9 cellular contexts compared by ENCODE assay signal in the genomic region with DNA sequence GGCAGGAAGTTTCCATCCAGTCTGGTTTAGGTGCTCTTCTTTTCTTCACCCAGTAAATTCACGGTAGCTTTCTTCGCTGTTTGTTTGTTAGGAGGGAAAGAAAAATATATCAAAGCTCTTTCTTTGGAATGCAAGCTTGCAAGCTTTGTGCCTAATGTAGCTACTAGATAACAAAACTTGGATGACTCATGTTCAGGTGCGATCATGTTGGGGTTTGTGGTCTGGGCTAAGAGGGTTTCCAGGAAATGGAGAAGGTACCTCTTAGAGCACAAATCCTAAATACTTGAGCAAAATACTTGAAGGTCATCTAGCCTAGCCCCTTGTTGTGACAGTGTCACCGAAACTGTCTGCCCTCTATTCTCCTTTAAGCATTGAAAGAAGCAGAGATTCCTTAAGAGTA. TPM values are rescaled to one million over a fixed set of nuclear protein-coding genes. Genes with fewer than 3 reads are reported as not detected.
DNase-seq lines count a peak whose midpoint lies in the region; ATAC-seq, FAIRE-seq and TF ChIP-seq lines count a peak whose summit lies in the region.
"Had no signal": no experiment of that assay in that cellular context is flagged by ENCODE, and none has a peak within 500 bp of the region (broad histone marks: within the 10 kb centered on the region; RNA-seq: fewer than 3 reads in every experiment).

No MANE protein-coding gene starts in this region.

- CTCF ChIA-PET in HepG2 (lab: Yijun Ruan, JAX; ENCODE audit: low intra/inter-chr PET ratio, low total read pairs): no interaction called here

- H3K9ac ChIP-seq in endodermal cell (ENCODE audit: extremely low read depth, low read length, poor library complexity, severe bottlenecking) (no peak overlapping the region), HepG2 (ENCODE audit: insufficient read depth, low read depth, low read length) (no peak overlapping the region)

- no TSS peak for BruUV-seq in HepG2 (replicated peaks; lab: Mats Ljungman, UMichigan)

- 91 to 100% methylated on average over 1 to 4 of the region's 4 CpGs for WGBS in endodermal cell (ENCODE audit: insufficient coverage in 1 of 2, insufficient read length in 1 of 2), 2 experiments
- WGBS in HepG2 (ENCODE audit: low lambda C conversion rate): 93% methylated on average over 4 of the region's 4 CpGs

- DNase-seq in DMS79 (lab: John Stamatoyannopoulos, UW): peak; percentile 1
- no peak for DNase-seq in DMS79 treated with DMSO at 0.1 percent for 48 hours (lab: John Stamatoyannopoulos, UW)
- peak; percentile 51 for DNase-seq in activated CD4-positive, CD25-positive, alpha-beta regulatory T cell treated with anti-CD3 and anti-CD28 coated beads, Interleukin-2, amount 50 U/mL, for 16 hours (ENCODE audit: low read depth, low spot score)
- no peak for DNase-seq in endodermal cell
- DNase-seq in stimulated activated CD8-positive, alpha-beta memory T cell treated with anti-CD3 and anti-CD28 coated beads, Interleukin-4, amount 100 ng/mL, for 48 hours: peak; percentile 56
- DNase-seq in HepG2 (ENCODE audit: low spot score): no peak
- DNase-seq in NCI-H2107 (lab: John Stamatoyannopoulos, UW): no peak

- no peaks in the 10 kb centered on the region for H3K27me3 ChIP-seq in endodermal cell (ENCODE audit: control insufficient read depth, insufficient read depth, low read length, poor library complexity, severe bottlenecking)
- H3K27me3 ChIP-seq in HepG2 (ENCODE audit: control insufficient read depth in 1 of 2, insufficient read depth in 2 of 2, low read length in 2 of 2): no peaks in the 10 kb centered on the region; a peak in 1 of 5 replicates

- no peak overlapping the region for H3K27ac ChIP-seq in endodermal cell (ENCODE audit: low read depth, low read length)
- no peak overlapping the region for H3K27ac ChIP-seq in HepG2 (ENCODE audit: extremely low read length, insufficient read depth, low read length)

- H3K4me1 Mint-ChIP-seq in endodermal cell: peaks cover 4% of the 10 kb centered on the region

- TF ChIP-seq POLR2A in HepG2 (IDR thresholded peaks at IDR 0.05; ENCODE audit: insufficient read depth in 1 of 2, low read depth in 2 of 2, low read length in 2 of 2): no peak

- H3K9me3 ChIP-seq in endodermal cell (ENCODE audit: control insufficient read depth, low read length): no peaks in the 10 kb centered on the region
- H3K9me3 ChIP-seq in HepG2 (ENCODE audit: low read length): no peaks in the 10 kb centered on the region

- H3K4me1 ChIP-seq in endodermal cell (ENCODE audit: control insufficient read depth, insufficient read depth, low read length) (no peaks in the 10 kb centered on the region), HepG2 (ENCODE audit: insufficient read depth, low read length) (no peaks in the 10 kb centered on the region)

- no peak for ATAC-seq in HG02884 (IDR thresholded peaks at IDR 0.05; ENCODE audit: unreplicated experiment)
- no peak for ATAC-seq in HepG2

- no peaks in the 10 kb centered on the region for H3K79me2 ChIP-seq in HepG2 (ENCODE audit: insufficient read depth, low read length)

- no peak for TF ChIP-seq EP300 in HepG2 (IDR thresholded peaks at IDR 0.05; ENCODE audit: low read depth in 2 of 2, low read length in 2 of 2)
- TF ChIP-seq EP300 in HepG2 (CRISPR knock-in tag; IDR thresholded peaks at IDR 0.05; ENCODE audit: borderline replicate concordance): no peak

- H3K36me3 Mint-ChIP-seq in endodermal cell (ENCODE audit: low read depth): peaks cover 30% of the 10 kb centered on the region

- no peaks in the 10 kb centered on the region for H4K20me1 ChIP-seq in HepG2 (ENCODE audit: insufficient read depth, low read length)

- intact Hi-C loops in HepG2 (cut with micrococcal nuclease; ENCODE audit: unreplicated experiment): no loop called here

- no peaks in the 10 kb centered on the region for H3K27me3 Mint-ChIP-seq in endodermal cell (ENCODE audit: insufficient read depth)

- no peak for TF ChIP-seq RAD21 in HepG2 (CRISPR knock-in tag; IDR thresholded peaks at IDR 0.05)

- H3K4me3 Mint-ChIP-seq in endodermal cell: no peak overlapping the region

- peak overlapping the region; percentile 11 for H3K27ac Mint-ChIP-seq in endodermal cell

- peaks cover 80% of the 10 kb centered on the region for H3K36me3 ChIP-seq in endodermal cell (ENCODE audit: control insufficient read depth, insufficient read depth, low read length)
- H3K36me3 ChIP-seq in HepG2 (replicated peaks in 1 of 2; ENCODE audit: control insufficient read depth in 1 of 2, insufficient read depth in 2 of 2, low read length in 2 of 2): peaks cover 9 to 53% of the 10 kb centered on the region in 2 experiments; a peak in 4 of 5 replicates

- POLR2A ChIA-PET in HepG2 (lab: Yijun Ruan, JAX): no interaction called here

- H3K4me3 ChIP-seq in endodermal cell (ENCODE audit: low read length): no peak overlapping the region
- H3K4me3 ChIP-seq in HepG2 (replicated peaks in 1 of 3; ENCODE audit: insufficient read depth in 1 of 3, low read depth in 2 of 3, low read length in 3 of 3): no peak overlapping the region

- no peak for TF ChIP-seq CTCF in endodermal cell (conservative IDR thresholded peaks at IDR 0.05)
- no peak for TF ChIP-seq CTCF in HepG2 (CRISPR knock-in tag; IDR thresholded peaks at IDR 0.05)

- no peaks in the 10 kb centered on the region for H3K9me3 Mint-ChIP-seq in endodermal cell

- no peak overlapping the region for H3K4me2 ChIP-seq in HepG2 (ENCODE audit: low read depth, low read length)

- FAIRE-seq in HepG2 (lab: Jason Lieb, UNC): no peak
- FAIRE-seq: A204.1 had no signal

- in situ Hi-C loops in HepG2 (cut with HindIII; ENCODE audit: extremely low pct_ligation_motif_present, low pct_unique_long_range_greater_than_20kb): no loop called here

- no peak overlapping the region for H2AFZ ChIP-seq in HepG2 (ENCODE audit: low read length)

RNA-seq across cellular contexts. Expression of a gene that starts 17.7 kb away (rescaled TPM):
- 10 to 100 TPM; 65.4 to 65.7 TPM for total RNA-seq in endodermal cell
- polyA plus RNA-seq in endodermal cell (2013, experiment 1 of 2): 82.5 TPM
- polyA plus RNA-seq in endodermal cell (2013, experiment 2 of 2): 71.9 TPM
- total RNA-seq in HepG2 (2016; rRNA removed; fragmentation: Illumina TruSeq; extraction: Trizol): 143 and 214 TPM in 2 replicates
- 62.6 and 64.2 TPM in 2 replicates for total RNA-seq in HepG2 (2016; cell fraction: cytosol; rRNA removed; fragmentation: Illumina TruSeq; extraction: Trizol; ENCODE audit: low read depth)
- 152 and 219 TPM in 2 replicates for total RNA-seq in HepG2 (2016; cell fraction: insoluble cytoplasmic fraction; rRNA removed; fragmentation: Illumina TruSeq; extraction: Trizol)
- 73.5 and 79.8 TPM in 2 replicates for total RNA-seq in HepG2 (2016; cell fraction: membrane; rRNA removed; fragmentation: Illumina TruSeq; extraction: Trizol)
- total RNA-seq in HepG2 (2016; cell fraction: nucleus; rRNA removed; fragmentation: Illumina TruSeq; extraction: Trizol): 73.5 and 78.9 TPM in 2 replicates
- 35.1 and 46.9 TPM in 2 replicates for polyA plus RNA-seq in HepG2 (2011; rRNA removed)
- 15.6 and 25.6 TPM in 2 replicates for polyA plus RNA-seq in HepG2 (2011; cell fraction: cytosol; rRNA removed)
- polyA plus RNA-seq in HepG2 (2011; cell fraction: nucleus; rRNA removed): 9.2 and 18.0 TPM in 2 replicates
- 71.3 and 73.7 TPM in 2 replicates for polyA plus RNA-seq in HepG2 (2012)
- polyA plus RNA-seq in HepG2 (2016; cell fraction: cytosol; fragmentation: Illumina TruSeq; extraction: Trizol; ENCODE audit: low read depth): 42.9 and 50.3 TPM in 2 replicates
- 225 and 263 TPM in 2 replicates for polyA plus RNA-seq in HepG2 (2016; cell fraction: insoluble cytoplasmic fraction; fragmentation: Illumina TruSeq; extraction: Trizol; ENCODE audit: low read depth)
- polyA plus RNA-seq in HepG2 (2016; cell fraction: membrane; fragmentation: Illumina TruSeq; extraction: Trizol; ENCODE audit: low read depth): 59.5 and 64.7 TPM in 2 replicates
- 119 and 127 TPM in 2 replicates for polyA plus RNA-seq in HepG2 (2016; cell fraction: nucleus; fragmentation: Illumina TruSeq; extraction: Trizol; ENCODE audit: insufficient read depth, low read depth)
- polyA minus RNA-seq in HepG2 (2011; rRNA and poly(A)+ RNA removed; ENCODE audit: low replicate concordance): 1.5 and 4.9 TPM in 2 replicates
- 16.3 and 21.2 TPM in 2 replicates for polyA minus RNA-seq in HepG2 (2011; cell fraction: cytosol; rRNA and poly(A)+ RNA removed)
- polyA minus RNA-seq in HepG2 (2011; cell fraction: nucleus; rRNA and poly(A)+ RNA removed): 24.8 and 29.1 TPM in 2 replicates

RNA-seq across cellular contexts. Expression of a gene that starts 43.3 kb away (rescaled TPM):
- total RNA-seq in endodermal cell (10 to 100 TPM; 42.1 to 42.3 TPM), HepG2 (2016; rRNA removed; fragmentation: Illumina TruSeq; extraction: Trizol) (26.3 and 49.4 TPM in 2 replicates)
- 36.2 TPM for polyA plus RNA-seq in endodermal cell (2013, experiment 1 of 2)
- 31.8 TPM for polyA plus RNA-seq in endodermal cell (2013, experiment 2 of 2)
- total RNA-seq in HepG2 (2016; cell fraction: cytosol; rRNA removed; fragmentation: Illumina TruSeq; extraction: Trizol; ENCODE audit: low read depth): 13.4 and 19.2 TPM in 2 replicates
- 28.3 and 50.6 TPM in 2 replicates for total RNA-seq in HepG2 (2016; cell fraction: insoluble cytoplasmic fraction; rRNA removed; fragmentation: Illumina TruSeq; extraction: Trizol)
- 14.5 and 17.4 TPM in 2 replicates for total RNA-seq in HepG2 (2016; cell fraction: membrane; rRNA removed; fragmentation: Illumina TruSeq; extraction: Trizol)
- 39.0 and 46.8 TPM in 2 replicates for total RNA-seq in HepG2 (2016; cell fraction: nucleus; rRNA removed; fragmentation: Illumina TruSeq; extraction: Trizol)
- polyA plus RNA-seq in HepG2 (2011; rRNA removed): 217 and 239 TPM in 2 replicates
- 109 and 117 TPM in 2 replicates for polyA plus RNA-seq in HepG2 (2011; cell fraction: cytosol; rRNA removed)
- 33.6 and 41.1 TPM in 2 replicates for polyA plus RNA-seq in HepG2 (2011; cell fraction: nucleus; rRNA removed)
- 46.8 and 51.5 TPM in 2 replicates for polyA plus RNA-seq in HepG2 (2012)
- polyA plus RNA-seq in HepG2 (2016; cell fraction: cytosol; fragmentation: Illumina TruSeq; extraction: Trizol; ENCODE audit: low read depth): 28.6 and 31.5 TPM in 2 replicates
- 50.0 and 51.6 TPM in 2 replicates for polyA plus RNA-seq in HepG2 (2016; cell fraction: insoluble cytoplasmic fraction; fragmentation: Illumina TruSeq; extraction: Trizol; ENCODE audit: low read depth)
- 18.4 and 23.4 TPM in 2 replicates for polyA plus RNA-seq in HepG2 (2016; cell fraction: membrane; fragmentation: Illumina TruSeq; extraction: Trizol; ENCODE audit: low read depth)
- polyA plus RNA-seq in HepG2 (2016; cell fraction: nucleus; fragmentation: Illumina TruSeq; extraction: Trizol; ENCODE audit: insufficient read depth, low read depth): 95.9 and 120 TPM in 2 replicates
- 214 and 312 TPM in 2 replicates for polyA minus RNA-seq in HepG2 (2011; rRNA and poly(A)+ RNA removed; ENCODE audit: low replicate concordance)
- 57.0 and 58.9 TPM in 2 replicates for polyA minus RNA-seq in HepG2 (2011; cell fraction: cytosol; rRNA and poly(A)+ RNA removed)
- 27.4 and 38.7 TPM in 2 replicates for polyA minus RNA-seq in HepG2 (2011; cell fraction: nucleus; rRNA and poly(A)+ RNA removed)

Comparison
In these comparisons a context has a peak if more than half of its experiments do, and no peak if none do; other contexts are left out.
1. DNase-seq: peak in DMS79 (single experiment), activated CD4-positive, CD25-positive, alpha-beta regulatory T cell treated with anti-CD3 and anti-CD28 coated beads, Interleukin-2, amount 50 U/mL, for 16 hours (single experiment) and stimulated activated CD8-positive, alpha-beta memory T cell treated with anti-CD3 and anti-CD28 coated beads, Interleukin-4, amount 100 ng/mL, for 48 hours (single experiment); none in DMS79 treated with DMSO at 0.1 percent for 48 hours (single experiment), endodermal cell (single experiment), HepG2 (single experiment) and NCI-H2107 (single experiment).